In the genomic region with DNA sequence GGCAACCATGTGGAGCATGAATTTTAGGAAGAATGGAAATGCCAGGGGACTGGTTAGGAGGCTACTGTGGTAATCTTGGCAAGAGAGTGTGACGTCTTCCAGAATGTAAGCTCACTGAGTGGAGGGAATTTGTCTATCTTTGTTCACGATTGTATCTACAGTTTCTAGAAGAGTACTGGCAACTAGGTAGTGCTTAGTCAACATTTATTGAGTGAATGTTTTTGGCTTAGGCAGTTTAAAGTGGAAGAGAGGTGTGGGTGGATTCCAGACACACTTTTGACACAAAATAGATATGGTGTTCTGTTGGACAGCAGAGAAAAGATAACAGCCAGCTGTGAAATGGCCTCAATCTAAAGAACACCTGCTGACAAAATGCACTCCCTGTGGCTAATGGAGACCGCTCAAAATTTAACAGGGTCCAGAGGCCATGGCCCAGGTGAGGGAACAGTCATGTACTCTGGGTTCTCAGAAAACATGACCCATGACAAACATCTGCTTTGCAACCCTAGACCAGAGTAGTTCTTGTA, we compare ENCODE assay signal across 34 cellular contexts.
"Had no signal": no experiment of that assay in that cellular context is flagged by ENCODE, and none has a peak within 500 bp of the region (broad histone marks: within the 10 kb centered on the region; RNA-seq: fewer than 3 reads in every experiment).

No MANE protein-coding gene starts in this region.

- H3K4me3 ChIP-seq: MG63 had no signal

- H3K9me3 ChIP-seq: MG63 had no signal

- H3K36me3 ChIP-seq: MG63 had no signal

- DNase-seq: Karpas-422, Kasumi-1, MG63, MM.1S, MV-4-11, NCI-H1048, NCI-H1092, NCI-H1092 treated with DMSO at 0.1 percent for 48 hours, NCI-H1105, NCI-H1105 treated with DMSO at 0.1 percent for 48 hours, NCI-H1417, NCI-H1417 treated with DMSO at 0.1 percent for 48 hours, NCI-H1436, NCI-H1436 treated with DMSO at 0.1 percent for 48 hours, NCI-H146, NCI-H1694, NCI-H1694 treated with DMSO at 0.1 percent for 48 hours, NCI-H187, NCI-H187 treated with DMSO at 0.1 percent for 48 hours, NCI-H1930, NCI-H2029, NCI-H2029 treated with DMSO at 0.1 percent for 48 hours, NCI-H2081, NCI-H2081 treated with DMSO at 0.1 percent for 48 hours, NCI-H2107, NCI-H2171, NCI-H2171 treated with DMSO at 0.1 percent for 48 hours, NCI-H2227 treated with DMSO at 0.1 percent for 48 hours, NCI-H226, NCI-H345, NCI-H446, NCI-H446 treated with DMSO at 0.1 percent for 48 hours, NCI-H510A, NCI-H510A treated with DMSO at 0.1 percent for 48 hours had no signal

- H3K27me3 ChIP-seq: MG63 had no signal
